In genomic region chr4:2866160-2866861, GRCh38 we compare ENCODE assay signal across 22 cellular contexts. TPM values are rescaled to one million over a fixed set of nuclear protein-coding genes. Genes with fewer than 3 reads are reported as not detected.
DNase-seq lines count a peak whose midpoint lies in the region; ATAC-seq and TF ChIP-seq lines count a peak whose summit lies in the region.
"Had no signal": no experiment of that assay in that cellular context is flagged by ENCODE, and none has a peak within 500 bp of the region (broad histone marks: within the 10 kb centered on the region; RNA-seq: fewer than 3 reads in every experiment).

No MANE protein-coding gene starts in this region.

- H2BK5ac ChIP-seq in mesendoderm (ENCODE audit: low read length) = no peak overlapping the region

- H3K36me3 ChIP-seq in endodermal cell (ENCODE audit: control insufficient read depth, insufficient read depth, low read length) = peaks cover 19% of the 10 kb centered on the region
- H3K36me3 ChIP-seq in mesendoderm (ENCODE audit: control insufficient read depth, insufficient read depth, low read length) = no peaks in the 10 kb centered on the region
- H3K36me3 ChIP-seq in stomach = no peaks in the 10 kb centered on the region
- H3K36me3 ChIP-seq: sigmoid colon had no signal

- no peak for TF ChIP-seq EP300 in stomach (IDR thresholded peaks at IDR 0.05)

- H3K4me1 ChIP-seq in endodermal cell (ENCODE audit: control insufficient read depth, insufficient read depth, low read length) (peaks cover 43% of the 10 kb centered on the region), mesendoderm (ENCODE audit: control insufficient read depth, low read depth, low read length) (peaks cover 42% of the 10 kb centered on the region), stomach (peaks cover 81 to 100% (median 93%) of the 10 kb centered on the region in 4 donors)

- no peak overlapping the region for H4K5ac ChIP-seq in mesendoderm (ENCODE audit: low read length)

- no peak overlapping the region for H3K4me3 Mint-ChIP-seq in endodermal cell
- H3K4me3 Mint-ChIP-seq: T-helper 1 cell treated with Interleukin-12 subunit alpha and Interleukin-12 subunit beta and Interleukin-4 antibody, amounts not matched to agents 30 μg/mL and 1 μg/mL, for 36 hours had no signal

- peak overlapping the region; percentile 67 for H3K27ac ChIP-seq in VCaP
- no peak overlapping the region for H3K27ac ChIP-seq in endodermal cell (ENCODE audit: low read depth, low read length)
- peak overlapping the region; percentile 80 for H3K27ac ChIP-seq in mesendoderm (ENCODE audit: low read depth, low read length)
- peak overlapping the region in 4 of 5 donors; percentile 13 to 82 (median 76) for H3K27ac ChIP-seq in stomach
- H3K27ac ChIP-seq: foreskin keratinocyte had no signal

- intact Hi-C loops in stomach (cut with DNase I; ENCODE audit: low total_unique reads) = no loop called here

- peak overlapping the region; percentile 76 for H3K4me3 ChIP-seq in endodermal cell (ENCODE audit: low read length)
- H3K4me3 ChIP-seq in mesendoderm (ENCODE audit: low read length) = no peak overlapping the region
- no peak overlapping the region for H3K4me3 ChIP-seq in stomach
- H3K4me3 ChIP-seq: GM23248, sigmoid colon had no signal

- TF ChIP-seq POLR2A in stomach (IDR thresholded peaks at IDR 0.05) = no peak

- H3K27me3 Mint-ChIP-seq in endodermal cell (ENCODE audit: insufficient read depth) = no peaks in the 10 kb centered on the region

- DNase-seq in endodermal cell = no peak
- no peak for DNase-seq in mesendoderm
- DNase-seq in stomach = no peak
- DNase-seq in amniotic stem cell (lab: John Stamatoyannopoulos, UW) = no peak
- DNase-seq in NCI-H2171 (lab: John Stamatoyannopoulos, UW) = no peak
- DNase-seq: activated CD4-positive, CD25-positive, alpha-beta regulatory T cell; C1 segment of cervical spinal cord; cerebellar nuclear complex; DMS53; foreskin keratinocyte; KG1; mammary epithelial cell; NCI-H1092; NCI-H524; SIG-M5; sigmoid colon; stimulated activated CD4-positive, alpha-beta T cell treated with anti-CD3 and anti-CD28 coated beads, Interleukin-4, amount 100 ng/mL, for 1 hour had no signal

- peaks cover 3% of the 10 kb centered on the region for H3K36me3 Mint-ChIP-seq in endodermal cell (ENCODE audit: low read depth)

- H3K9me3 ChIP-seq in endodermal cell (ENCODE audit: control insufficient read depth, low read length) = no peaks in the 10 kb centered on the region
- H3K9me3 ChIP-seq in stomach = no peaks in the 10 kb centered on the region
- H3K9me3 ChIP-seq: sigmoid colon had no signal

- peaks cover 75% of the 10 kb centered on the region for H3K4me1 Mint-ChIP-seq in endodermal cell

- no peaks in the 10 kb centered on the region for H3K27me3 ChIP-seq in endodermal cell (ENCODE audit: control insufficient read depth, insufficient read depth, low read length, poor library complexity, severe bottlenecking)
- no peaks in the 10 kb centered on the region for H3K27me3 ChIP-seq in mesendoderm (ENCODE audit: insufficient read depth, low read length, poor library complexity)
- H3K27me3 ChIP-seq in stomach = no peaks in the 10 kb centered on the region
- H3K27me3 ChIP-seq: foreskin keratinocyte, sigmoid colon had no signal

- H4K8ac ChIP-seq in mesendoderm (ENCODE audit: low read depth, low read length) = no peak overlapping the region

- no peaks in the 10 kb centered on the region for H3K9me3 Mint-ChIP-seq in endodermal cell
- H3K9me3 Mint-ChIP-seq: activated T-helper 2 cell treated with anti-CD3 and anti-CD28 coated beads, Interferon-gamma antibody, Interleukin-2, Interleukin-4, amounts not matched to agents 10 μg/mL and 5 μg/mL and 100 μg/mL, durations not matched to agents 14 hours and 24 hours and 36 hours; T-helper 1 cell treated with Interleukin-12 subunit alpha and Interleukin-12 subunit beta and Interleukin-4 antibody, amounts not matched to agents 30 μg/mL and 1 μg/mL, for 36 hours had no signal

- H3K79me1 ChIP-seq in mesendoderm (ENCODE audit: low read length) = peaks cover 21% of the 10 kb centered on the region

- H3K79me2 ChIP-seq in mesendoderm (ENCODE audit: control insufficient read depth, insufficient read depth, low read length) = peaks cover 72% of the 10 kb centered on the region

- H3K4me2 ChIP-seq in mesendoderm (ENCODE audit: low read length) = no peak overlapping the region

- no peak for ATAC-seq in GM21723 (IDR thresholded peaks at IDR 0.05; ENCODE audit: unreplicated experiment)
- ATAC-seq: foreskin keratinocyte had no signal

- H3K9ac ChIP-seq in endodermal cell (ENCODE audit: extremely low read depth, low read length, poor library complexity, severe bottlenecking) = peak overlapping the region; percentile 8
- H3K9ac ChIP-seq in mesendoderm (ENCODE audit: low read length) = no peak overlapping the region
- H3K9ac ChIP-seq: GM23248 had no signal

- peak overlapping the region; percentile 62 for H3K56ac ChIP-seq in mesendoderm (ENCODE audit: low read length)

- no peak overlapping the region for H2BK15ac ChIP-seq in mesendoderm (replicated peaks; ENCODE audit: low read depth)

- peak overlapping the region; percentile 94 for H3K27ac Mint-ChIP-seq in endodermal cell
- H3K27ac Mint-ChIP-seq: activated T-helper 2 cell treated with anti-CD3 and anti-CD28 coated beads, Interferon-gamma antibody, Interleukin-2, Interleukin-4, amounts not matched to agents 10 μg/mL and 5 μg/mL and 100 μg/mL, durations not matched to agents 14 hours and 24 hours and 36 hours; T-helper 1 cell treated with Interleukin-12 subunit alpha and Interleukin-12 subunit beta and Interleukin-4 antibody, amounts not matched to agents 30 μg/mL and 1 μg/mL, for 36 hours had no signal

- no peak overlapping the region for H3K23ac ChIP-seq in mesendoderm (ENCODE audit: low read length)

- H2AK5ac ChIP-seq in mesendoderm (ENCODE audit: low read length) = no peak overlapping the region

- peak overlapping the region; percentile 43 for H3K18ac ChIP-seq in mesendoderm (ENCODE audit: low read length)

- H3K4ac ChIP-seq in mesendoderm (ENCODE audit: low read depth, low read length) = no peak overlapping the region

- peak overlapping the region; percentile 88 for H2BK120ac ChIP-seq in mesendoderm (ENCODE audit: low read depth, low read length)

- no peak for TF ChIP-seq CTCF in VCaP (conservative IDR thresholded peaks at IDR 0.05)
- no peak for TF ChIP-seq CTCF in endodermal cell (conservative IDR thresholded peaks at IDR 0.05)
- TF ChIP-seq CTCF in stomach (IDR thresholded peaks at IDR 0.05) = no peak

- WGBS in endodermal cell (ENCODE audit: insufficient coverage in 1 of 2, insufficient read length in 1 of 2), 2 experiments = 93 to 94% methylated on average over 4 to 9 of the region's 10 CpGs
- WGBS in mesendoderm (ENCODE audit: extremely low coverage, insufficient coverage, low lambda C conversion rate) = no CpG with 5 or more reads among the region's 10 CpGs
- WGBS in stomach, 5 donors = 50 to 69% (median 57%) methylated on average over 10 of the region's 10 CpGs

RNA-seq across cellular contexts. Expression of gene ADD1, which starts 22.7 kb away (rescaled TPM):
- 100 to 1,000 TPM; 231 to 257 TPM for total RNA-seq in endodermal cell
- 244 TPM for polyA plus RNA-seq in endodermal cell (2013, experiment 1 of 2)
- polyA plus RNA-seq in endodermal cell (2013, experiment 2 of 2) = 230 TPM
- 202 TPM for polyA plus RNA-seq in mesendoderm (2013, experiment 1 of 2)
- 195 TPM for polyA plus RNA-seq in mesendoderm (2013, experiment 2 of 2)
- 1,000 to 10,000 TPM in 1 of 5 donors, 100 to 1,000 TPM in 4; 162 to 1,174 (median 290) TPM for total RNA-seq in stomach
- polyA plus RNA-seq in stomach = 100 to 1,000 TPM; 103 to 197 (median 127) TPM
